Comparison of ENCODE assay signal across 8 cellular contexts in genomic region chr5:100647461-100648230, GRCh38.
DNase-seq lines count a peak whose midpoint lies in the region; ATAC-seq and TF ChIP-seq lines count a peak whose summit lies in the region.

No MANE protein-coding gene starts in this region.

- H3K9me3 Mint-ChIP-seq in CD8-positive, alpha-beta memory T cell, result no peaks in the 10 kb centered on the region
- no peaks in the 10 kb centered on the region for H3K9me3 Mint-ChIP-seq in T-helper 1 cell treated with Interleukin-12 subunit alpha and Interleukin-12 subunit beta and Interleukin-4 antibody, amounts not matched to agents 30 μg/mL and 1 μg/mL, for 36 hours

- H3K27me3 ChIP-seq in CD8-positive, alpha-beta memory T cell (ENCODE audit: insufficient read depth, low read length, poor library complexity, severe bottlenecking), result no peaks in the 10 kb centered on the region
- H3K27me3 ChIP-seq in hepatocyte, result no peaks in the 10 kb centered on the region

- no peaks in the 10 kb centered on the region for H4K20me1 ChIP-seq in hepatocyte (ENCODE audit: insufficient read depth, poor library complexity, severe bottlenecking)

- DNase-seq in CD8-positive, alpha-beta memory T cell, result no peak
- DNase-seq in hepatocyte (ENCODE audit: low spot score), result peak; percentile 61
- DNase-seq in NK-92 treated with Interleukin-12 subunit alpha and Interleukin-12 subunit beta, amount 100 ng/mL, for 24 hours (lab: John Stamatoyannopoulos, UW), result no peak
- DNase-seq in NCI-H2107 treated with DMSO at 0.1 percent for 48 hours (lab: John Stamatoyannopoulos, UW; ENCODE audit: unreplicated experiment), result no peak
- no peak for DNase-seq in NCI-H774 (lab: John Stamatoyannopoulos, UW)

- H3K4me3 ChIP-seq in CD8-positive, alpha-beta memory T cell (ENCODE audit: low read length), result no peak overlapping the region
- H3K4me3 ChIP-seq in hepatocyte, result no peak overlapping the region

- peak overlapping the region in 1 of 8 donors; percentile 30 for H3K27ac Mint-ChIP-seq in CD8-positive, alpha-beta memory T cell
- H3K27ac Mint-ChIP-seq in T-helper 1 cell treated with Interleukin-12 subunit alpha and Interleukin-12 subunit beta and Interleukin-4 antibody, amounts not matched to agents 30 μg/mL and 1 μg/mL, for 36 hours, result peak overlapping the region; percentile 38

- WGBS in hepatocyte (ENCODE audit: low lambda C conversion rate, missing lambda C conversion rate), result 58% methylated on average over 10 of the region's 10 CpGs

- H3K4me3 Mint-ChIP-seq in CD8-positive, alpha-beta memory T cell, result peak overlapping the region in 4 of 7 donors; percentile 3 to 32 (median 20)
- H3K4me3 Mint-ChIP-seq in T-helper 1 cell treated with Interleukin-12 subunit alpha and Interleukin-12 subunit beta and Interleukin-4 antibody, amounts not matched to agents 30 μg/mL and 1 μg/mL, for 36 hours, result no peak overlapping the region

- POLR2A ChIA-PET in CD8-positive, alpha-beta memory T cell (lab: Charles Lee), result no interaction called here

- no peaks in the 10 kb centered on the region for H3K9me2 ChIP-seq in hepatocyte (replicated peaks; ENCODE audit: insufficient read depth)

- H3K4me1 ChIP-seq in CD8-positive, alpha-beta memory T cell (ENCODE audit: insufficient read depth, low read length), result no peaks in the 10 kb centered on the region
- no peaks in the 10 kb centered on the region for H3K4me1 ChIP-seq in hepatocyte (ENCODE audit: insufficient read depth)

- H2AFZ ChIP-seq in hepatocyte, result peak overlapping the region; percentile 27

- H3K27ac ChIP-seq in CD8-positive, alpha-beta memory T cell (ENCODE audit: low read depth, low read length), result peak overlapping the region; percentile 55
- H3K27ac ChIP-seq in hepatocyte, result no peak overlapping the region

- no peaks in the 10 kb centered on the region for H3K9me3 ChIP-seq in CD8-positive, alpha-beta memory T cell (ENCODE audit: low read length)
- H3K9me3 ChIP-seq in hepatocyte (ENCODE audit: low read depth), result no peaks in the 10 kb centered on the region

- peaks cover 0 to 10% (median 10%) of the 10 kb centered on the region in 3 donors for H3K4me1 Mint-ChIP-seq in CD8-positive, alpha-beta memory T cell
- peaks cover 5% of the 10 kb centered on the region for H3K4me1 Mint-ChIP-seq in T-helper 1 cell treated with Interleukin-12 subunit alpha and Interleukin-12 subunit beta and Interleukin-4 antibody, amounts not matched to agents 30 μg/mL and 1 μg/mL, for 36 hours (ENCODE audit: low read depth)

- no peaks in the 10 kb centered on the region for H3K36me3 ChIP-seq in CD8-positive, alpha-beta memory T cell (ENCODE audit: insufficient read depth, low read length)
- H3K36me3 ChIP-seq in hepatocyte (replicated peaks; ENCODE audit: insufficient read depth, low read depth), result no peaks in the 10 kb centered on the region

- peak overlapping the region; percentile 14 for H3K4me2 ChIP-seq in hepatocyte

- H3K27me3 Mint-ChIP-seq in CD8-positive, alpha-beta memory T cell, result peaks cover 1 to 5% of the 10 kb centered on the region in 2 donors
- peaks cover 8% of the 10 kb centered on the region for H3K27me3 Mint-ChIP-seq in T-helper 1 cell treated with Interleukin-12 subunit alpha and Interleukin-12 subunit beta and Interleukin-4 antibody, amounts not matched to agents 30 μg/mL and 1 μg/mL, for 36 hours (ENCODE audit: low read depth)

- TF ChIP-seq CTCF in hepatocyte (IDR thresholded peaks at IDR 0.05; ENCODE audit: poor library complexity), result no peak

- ATAC-seq in GM19025 (IDR thresholded peaks at IDR 0.05; ENCODE audit: low read depth, unreplicated experiment), result peak; percentile 76
- peak; percentile 66 for ATAC-seq in HG03432 (IDR thresholded peaks at IDR 0.05; ENCODE audit: unreplicated experiment)

- CTCF ChIA-PET in CD8-positive, alpha-beta memory T cell (lab: Charles Lee), result interaction anchor here (1.4 kb wide), 1 partner anchor 13 kb away, joined by 3 read pairs; no protein-coding TSS in a partner anchor

- H3K79me2 ChIP-seq in hepatocyte, result no peaks in the 10 kb centered on the region

- H3K36me3 Mint-ChIP-seq in CD8-positive, alpha-beta memory T cell, result no peaks in the 10 kb centered on the region
- no peaks in the 10 kb centered on the region for H3K36me3 Mint-ChIP-seq in T-helper 1 cell treated with Interleukin-12 subunit alpha and Interleukin-12 subunit beta and Interleukin-4 antibody, amounts not matched to agents 30 μg/mL and 1 μg/mL, for 36 hours (ENCODE audit: low read depth)
